ENCODE assay signal across 22 cellular contexts in the genomic region with DNA sequence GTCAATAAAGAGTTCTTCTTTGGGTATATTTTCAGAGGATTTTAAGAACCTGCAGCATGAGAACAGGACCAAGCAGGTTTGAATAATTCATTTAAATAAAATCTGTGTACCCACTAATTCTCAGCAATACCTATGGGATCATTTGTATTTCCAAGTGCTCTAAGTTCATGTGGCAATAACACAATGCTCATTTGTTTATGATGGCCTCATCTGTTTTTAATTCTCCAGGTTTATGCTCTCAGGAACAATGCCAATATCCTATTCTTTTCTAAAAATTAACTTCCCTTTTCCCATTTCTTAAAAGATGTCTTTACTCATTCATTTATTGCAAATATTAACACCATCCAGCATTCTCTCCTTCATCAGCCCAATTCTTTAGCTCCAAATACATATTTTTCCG.
DNase-seq lines count a peak whose midpoint lies in the region; ATAC-seq, FAIRE-seq and TF ChIP-seq lines count a peak whose summit lies in the region.
"Had no signal": no experiment of that assay in that cellular context is flagged by ENCODE, and none has a peak within 500 bp of the region (broad histone marks: within the 10 kb centered on the region; RNA-seq: fewer than 3 reads in every experiment).

No MANE protein-coding gene starts in this region.

- peak; percentile 7 for DNase-seq in AG10803 (ENCODE audit: low read depth)
- no peak for DNase-seq in D721Med (ENCODE audit: insufficient read length, low spot score)
- DNase-seq in K562 (ENCODE audit: extremely low read depth in 1 of 4, low spot score in 3 of 4) = no peak
- DNase-seq in fibroblast of mammary gland (ENCODE audit: low read depth) = peak; percentile 47
- DNase-seq in SW480 (ENCODE audit: low spot score) = no peak
- no peak for DNase-seq in posterior vena cava (ENCODE audit: low spot score)
- DNase-seq in NCI-H1105 treated with DMSO at 0.1 percent for 48 hours (lab: John Stamatoyannopoulos, UW) = no peak
- DNase-seq in stimulated activated effector memory CD8-positive, alpha-beta T cell treated with anti-CD3 and anti-CD28 coated beads, Interleukin-12 subunit alpha, Interleukin-12 subunit beta, amount 100 ng/mL, for 72 hours (ENCODE audit: low spot score in 2 of 2) = no peak
- DNase-seq: Caco-2; CD4-positive, CD25-positive, alpha-beta regulatory T cell; CD8-positive, alpha-beta T cell; DMS 273 treated with DMSO at 0.1 percent for 48 hours; DMS79; EL; GDM1; H9 had no signal

- H4K20me1 ChIP-seq in K562 (replicated peaks; ENCODE audit: control insufficient read depth, insufficient read depth, low read length) = no peaks in the 10 kb centered on the region
- H4K20me1 ChIP-seq: BLaER1 had no signal

- intact Hi-C loops in K562 (cut with micrococcal nuclease) = no loop called here
- intact Hi-C loops in posterior vena cava (cut with DNase I) = no loop called here

- H3K4me1 Mint-ChIP-seq in stimulated activated effector memory CD8-positive, alpha-beta T cell treated with anti-CD3 and anti-CD28 coated beads, Interleukin-12 subunit alpha, Interleukin-12 subunit beta, amount 100 ng/mL, for 72 hours = no peaks in the 10 kb centered on the region
- H3K4me1 Mint-ChIP-seq: B cell; CD4-positive, CD25-positive, alpha-beta regulatory T cell had no signal

- H3K36me3 ChIP-seq in K562 (ENCODE audit: control insufficient read depth, insufficient read depth, low read length) = no peaks in the 10 kb centered on the region
- H3K36me3 ChIP-seq: BLaER1 had no signal

- TF ChIP-seq CTCF in AG10803 (conservative IDR thresholded peaks at IDR 0.05; ENCODE audit: low read length) (no peak), D721Med (IDR thresholded peaks at IDR 0.05; ENCODE audit: insufficient read depth, missing control alignments) (no peak), K562 (IDR thresholded peaks at IDR 0.05 in 2 of 3, conservative IDR thresholded peaks at IDR 0.05 in 1 of 3; ENCODE audit: insufficient read depth in 2 of 3, low read depth in 1 of 3, low read length in 3 of 3) (no peak), fibroblast of mammary gland (conservative IDR thresholded peaks at IDR 0.05; ENCODE audit: control insufficient read depth, insufficient read depth, low read depth, low read length) (no peak)

- TF ChIP-seq POLR2A in K562 (conservative IDR thresholded peaks at IDR 0.05) = no peak

- H3K4me3 ChIP-seq in AG10803 (ENCODE audit: low read length) = no peak overlapping the region
- H3K4me3 ChIP-seq in K562 = no peak overlapping the region
- H3K4me3 ChIP-seq in fibroblast of mammary gland (ENCODE audit: control insufficient read depth, low read depth, low read length) = no peak overlapping the region
- H3K4me3 ChIP-seq: BLaER1, GM12878, GM23338 had no signal

- BruUV-seq in K562 (replicated peaks; lab: Mats Ljungman, UMichigan) = no TSS peak

- H3K27ac ChIP-seq in K562 (ENCODE audit: extremely low read depth, low read depth, low read length) = no peak overlapping the region
- H3K27ac ChIP-seq: BLaER1, C4-2B had no signal

- H3K36me3 Mint-ChIP-seq in stimulated activated effector memory CD8-positive, alpha-beta T cell treated with anti-CD3 and anti-CD28 coated beads, Interleukin-12 subunit alpha, Interleukin-12 subunit beta, amount 100 ng/mL, for 72 hours = no peaks in the 10 kb centered on the region
- H3K36me3 Mint-ChIP-seq: CD4-positive, CD25-positive, alpha-beta regulatory T cell; CD8-positive, alpha-beta T cell had no signal

- peak overlapping the region; percentile 56; the same call in 1 of the 2 replicates for H2AFZ ChIP-seq in K562 (ENCODE audit: low read depth, low read length)
- H2AFZ ChIP-seq: GM23338 had no signal

- no peak for TF ChIP-seq EP300 in K562 (IDR thresholded peaks at IDR 0.05; ENCODE audit: low read length)

- POLR2A ChIA-PET in K562 (lab: Yijun Ruan, JAX) = no interaction called here

- 75% methylated on average over 1 of the region's 1 CpG for WGBS in K562 (ENCODE audit: insufficient coverage, low coverage, missing lambda C conversion rate)

- in situ Hi-C loops in K562 (cut with MboI) = no loop called here

- H3K9me3 Mint-ChIP-seq in stimulated activated effector memory CD8-positive, alpha-beta T cell treated with anti-CD3 and anti-CD28 coated beads, Interleukin-12 subunit alpha, Interleukin-12 subunit beta, amount 100 ng/mL, for 72 hours = no peaks in the 10 kb centered on the region
- H3K9me3 Mint-ChIP-seq: CD8-positive, alpha-beta T cell; GM23338; H9 had no signal

- H3K79me2 ChIP-seq in K562 (ENCODE audit: control insufficient read depth, insufficient read depth, low read length) = no peaks in the 10 kb centered on the region

- no peak overlapping the region for H3K27ac Mint-ChIP-seq in stimulated activated effector memory CD8-positive, alpha-beta T cell treated with anti-CD3 and anti-CD28 coated beads, Interleukin-12 subunit alpha, Interleukin-12 subunit beta, amount 100 ng/mL, for 72 hours
- H3K27ac Mint-ChIP-seq: B cell; CD4-positive, CD25-positive, alpha-beta regulatory T cell; CD8-positive, alpha-beta T cell; GM23338; H9 had no signal

- no peaks in the 10 kb centered on the region for H3K9me1 ChIP-seq in K562 (ENCODE audit: control insufficient read depth, insufficient read depth, low read length)

- no peak for ATAC-seq in K562
- no peak for ATAC-seq in stimulated activated effector memory CD8-positive, alpha-beta T cell treated with anti-CD3 and anti-CD28 coated beads, Interleukin-12 subunit alpha, Interleukin-12 subunit beta, amount 100 ng/mL, for 72 hours
- ATAC-seq: CD8-positive, alpha-beta T cell; GM12878; GM23338; HCT116 had no signal

- CTCF ChIA-PET in K562 (lab: Yijun Ruan, JAX; ENCODE audit: low intra/inter-chr PET ratio) = no interaction called here

- peaks cover 3 to 29% of the 10 kb centered on the region in 2 experiments; a peak in 4 of 5 replicates for H3K4me1 ChIP-seq in K562 (replicated peaks in 1 of 2; ENCODE audit: control insufficient read depth in 2 of 2, insufficient read depth in 2 of 2, low read length in 2 of 2)
- H3K4me1 ChIP-seq: BLaER1 had no signal

- no peak overlapping the region for H3K4me3 Mint-ChIP-seq in stimulated activated effector memory CD8-positive, alpha-beta T cell treated with anti-CD3 and anti-CD28 coated beads, Interleukin-12 subunit alpha, Interleukin-12 subunit beta, amount 100 ng/mL, for 72 hours
- H3K4me3 Mint-ChIP-seq: B cell; CD4-positive, CD25-positive, alpha-beta regulatory T cell; CD8-positive, alpha-beta T cell; GM23338; H9 had no signal

- no peak for TF ChIP-seq RAD21 in K562 (CRISPR knock-in tag; conservative IDR thresholded peaks at IDR 0.05 in 1 of 2, IDR thresholded peaks at IDR 0.05 in 1 of 2)

- H3K9me3 ChIP-seq in K562 (replicated peaks; ENCODE audit: control insufficient read depth, insufficient read depth, low read depth, low read length) = no peaks in the 10 kb centered on the region
- H3K9me3 ChIP-seq: BLaER1, Caco-2 had no signal

- FAIRE-seq in D721Med (lab: Jason Lieb, UNC) (peak; percentile 21), K562 (lab: Jason Lieb, UNC) (no peak)
- FAIRE-seq: GM12878 had no signal

- H3K9ac ChIP-seq in K562 (ENCODE audit: insufficient read depth in 1 of 2, low read depth in 2 of 2, low read length in 2 of 2) = no peak overlapping the region
- H3K9ac ChIP-seq: BLaER1 had no signal

- no peak overlapping the region for H3K4me2 ChIP-seq in K562 (ENCODE audit: insufficient read depth, low read length)
- H3K4me2 ChIP-seq: BLaER1, GM23338 had no signal

- H3K27me3 ChIP-seq in K562 (ENCODE audit: control insufficient read depth in 2 of 2, insufficient read depth in 2 of 2, low read length in 2 of 2) = no peaks in the 10 kb centered on the region
- H3K27me3 ChIP-seq: BLaER1 had no signal

TF ChIP-seq in K562, 482 proteins besides CTCF, POLR2A, EP300 and RAD21:
- no peak for TF ChIP-seq MAFF (IDR thresholded peaks at IDR 0.05; ENCODE audit: low read length)
- no peak for TF ChIP-seq ZNF699 (CRISPR knock-in tag; IDR thresholded peaks at IDR 0.05; ENCODE audit: insufficient replicate concordance)
- TF ChIP-seq ZNF764 (CRISPR knock-in tag; IDR thresholded peaks at IDR 0.05; ENCODE audit: low read depth) = no peak
- no peak for TF ChIP-seq POLR2B (IDR thresholded peaks at IDR 0.05; ENCODE audit: low read depth, partially characterized antibody)
- no peak for TF ChIP-seq PHF20 (IDR thresholded peaks at IDR 0.05; ENCODE audit: partially characterized antibody)
- TF ChIP-seq RBM17 (IDR thresholded peaks at IDR 0.05; ENCODE audit: borderline replicate concordance, low read depth, low read length) = no peak
- TF ChIP-seq C11orf30 (IDR thresholded peaks at IDR 0.05; ENCODE audit: low read depth) = no peak
- no peak for TF ChIP-seq NFRKB (IDR thresholded peaks at IDR 0.05; ENCODE audit: low read depth)

Comparison
In these comparisons a context has a peak if more than half of its experiments do, and no peak if none do; other contexts are left out.
1. DNase-seq: peak in AG10803 (single experiment) and fibroblast of mammary gland (single experiment); none in D721Med (single experiment), K562 (0 of 4), SW480 (single experiment), posterior vena cava (single experiment), NCI-H1105 treated with DMSO at 0.1 percent for 48 hours (single experiment) and stimulated activated effector memory CD8-positive, alpha-beta T cell treated with anti-CD3 and anti-CD28 coated beads, Interleukin-12 subunit alpha, Interleukin-12 subunit beta, amount 100 ng/mL, for 72 hours (0 of 2).